Comparison of ENCODE assay signal across 27 cellular contexts in genomic region chr22:47159592-47159991, GRCh38.
"Had no signal": no experiment of that assay in that cellular context is flagged by ENCODE, and none has a peak within 500 bp of the region (broad histone marks: within the 10 kb centered on the region; RNA-seq: fewer than 3 reads in every experiment).

No MANE protein-coding gene starts in this region.

- H3K27me3 ChIP-seq: brain microvascular endothelial cell, esophagus muscularis mucosa, foreskin keratinocyte, gastrocnemius medialis, heart left ventricle had no signal

- H3K36me3 ChIP-seq: brain microvascular endothelial cell, gastrocnemius medialis, heart left ventricle had no signal

- H3K27ac ChIP-seq: brain microvascular endothelial cell, esophagus muscularis mucosa, foreskin keratinocyte, gastrocnemius medialis, heart left ventricle had no signal

- FAIRE-seq: colon had no signal

- H3K4me3 ChIP-seq: esophagus muscularis mucosa, gastrocnemius medialis, heart left ventricle had no signal

- ATAC-seq: activated CD4-positive, alpha-beta T cell treated with anti-CD3 and anti-CD28 coated beads for 36 hours; activated CD8-positive, alpha-beta memory T cell treated with anti-CD3 and anti-CD28 coated beads, Interleukin-2, amount 10 ng/mL, durations not matched to agents 7 days and 5 days; activated CD8-positive, alpha-beta T cell treated with anti-CD3 and anti-CD28 coated beads, Interleukin-2, amount 10 ng/mL, durations not matched to agents 7 days and 5 days; activated T-cell treated with anti-CD3 and anti-CD28 coated beads, Interleukin-2, amount 50 U/mL, for 72 hours; effector memory CD8-positive, alpha-beta T cell; foreskin keratinocyte; gastrocnemius medialis; heart left ventricle had no signal

- H3K9me3 ChIP-seq: esophagus muscularis mucosa, gastrocnemius medialis, heart left ventricle had no signal

- H3K4me1 ChIP-seq: foreskin keratinocyte had no signal

- DNase-seq: activated CD4-positive, alpha-beta memory T cell treated with anti-CD3 and anti-CD28 coated beads for 36 hours; activated CD4-positive, alpha-beta T cell treated with anti-CD3 and anti-CD28 coated beads for 36 hours; activated CD4-positive, alpha-beta T cell treated with anti-CD3 and anti-CD28 coated beads, Interleukin-2, amount 10 ng/mL, durations not matched to agents 24 days and 14 days; activated CD4-positive, CD25-positive, alpha-beta regulatory T cell; activated CD4-positive, CD25-positive, alpha-beta regulatory T cell treated with anti-CD3 and anti-CD28 coated beads, Interleukin-2, amount 50 U/mL, for 72 hours; activated CD8-positive, alpha-beta memory T cell treated with anti-CD3 and anti-CD28 coated beads, Interleukin-2, amount 10 ng/mL, durations not matched to agents 7 days and 5 days; activated CD8-positive, alpha-beta memory T cell treated with anti-CD3 and anti-CD28 coated beads, Interleukin-2, amount 50 U/mL, for 4 hours; activated CD8-positive, alpha-beta T cell treated with anti-CD3 and anti-CD28 coated beads, Interleukin-2, amount 10 ng/mL, durations not matched to agents 7 days and 5 days; activated gamma-delta T cell; activated naive CD4-positive, alpha-beta T cell; activated naive CD4-positive, alpha-beta T cell treated with anti-CD3 and anti-CD28 coated beads, Interleukin-2, amount 10 ng/mL, durations not matched to agents 7 days and 5 days; activated naive CD8-positive, alpha-beta T cell treated with anti-CD3 and anti-CD28 coated beads, Interleukin-2, amount 10 ng/mL, durations not matched to agents 7 days and 5 days; activated T-cell treated with anti-CD3 and anti-CD28 coated beads, Interleukin-2, amount 50 U/mL, for 1 hour; activated T-cell treated with anti-CD3 and anti-CD28 coated beads, Interleukin-2, amount 50 U/mL, for 72 hours; amniotic stem cell; anterior cingulate cortex; brain microvascular endothelial cell; cortex of kidney; dermis blood vessel endothelial cell; effector CD4-positive, alpha-beta T cell; effector memory CD8-positive, alpha-beta T cell; erythroblast; foreskin keratinocyte; gastrocnemius medialis had no signal
